30 cellular contexts compared by ENCODE assay signal in genomic region chr12:124205405-124205804, GRCh38.
"Had no signal": no experiment of that assay in that cellular context is flagged by ENCODE, and none has a peak within 500 bp of the region (broad histone marks: within the 10 kb centered on the region; RNA-seq: fewer than 3 reads in every experiment).

No MANE protein-coding gene starts in this region.

- H3K9ac ChIP-seq: parathyroid adenoma had no signal

- H3K9me3 ChIP-seq: neutrophil, right lobe of liver, thyroid gland, vagina had no signal

- H3K36me3 ChIP-seq: neutrophil, right lobe of liver, sigmoid colon, stomach, thoracic aorta, thyroid gland, tibial nerve, upper lobe of left lung, vagina had no signal

- H3K4me1 Mint-ChIP-seq: naive thymus-derived CD8-positive, alpha-beta T cell; neural crest cell; stimulated activated effector memory CD8-positive, alpha-beta T cell treated with anti-CD3 and anti-CD28 coated beads, Interleukin-12 subunit alpha, Interleukin-12 subunit beta, amount 100 ng/mL, for 72 hours had no signal

- H3K79me2 ChIP-seq: parathyroid adenoma had no signal

- H3K9me3 Mint-ChIP-seq: neural crest cell had no signal

- H3K4me1 ChIP-seq: parathyroid adenoma, psoas muscle, right lobe of liver, sigmoid colon, stomach, thyroid gland, tibial nerve, upper lobe of left lung, vagina had no signal

- H3K4me3 ChIP-seq: psoas muscle, right lobe of liver, sigmoid colon, stomach, thoracic aorta, thyroid gland, tibial nerve, upper lobe of left lung, vagina had no signal

- H2AFZ ChIP-seq: parathyroid adenoma had no signal

- ATAC-seq: naive thymus-derived CD8-positive, alpha-beta T cell; natural killer cell treated with Interleukin-12 subunit alpha and Interleukin-12 subunit beta and Interleukin-15 and Interleukin-18, amount 100 ng/mL, for 72 hours; psoas muscle; right cardiac atrium; right lobe of liver; stimulated activated effector memory CD8-positive, alpha-beta T cell treated with anti-CD3 and anti-CD28 coated beads, Interleukin-12 subunit alpha, Interleukin-12 subunit beta, amount 100 ng/mL, for 72 hours; stimulated activated naive B cell treated with anti-CD40 and anti-IgM and Interleukin-4, amounts not matched to agents 10 μg/mL and 1 μg/mL and 100 μg/mL, for 72 hours had no signal

- DNase-seq: naive thymus-derived CD8-positive, alpha-beta T cell; nephron progenitor cell; nucleus accumbens; posterior cingulate gyrus; psoas muscle; right cardiac atrium; right lobe of liver; sigmoid colon; small intestine; stimulated activated CD4-positive, alpha-beta T cell treated with anti-CD3 and anti-CD28 coated beads, Interleukin-15, amount 100 ng/mL, for 24 hours; stimulated activated CD4-positive, alpha-beta T cell treated with anti-CD3 and anti-CD28 coated beads, Interleukin-2, amount 100 ng/mL, for 24 hours; stimulated activated CD4-positive, alpha-beta T cell treated with anti-CD3 and anti-CD28 coated beads, Interleukin-2, amount 100 ng/mL, for 48 hours; stimulated activated CD4-positive, alpha-beta T cell treated with anti-CD3 and anti-CD28 coated beads, Interleukin-4, amount 100 ng/mL, for 24 hours; stimulated activated naive B cell treated with anti-CD40 and anti-IgM and Interleukin-4, amounts not matched to agents 10 μg/mL and 1 μg/mL and 100 μg/mL, for 72 hours; stimulated activated naive CD4-positive, alpha-beta T cell treated with Interleukin-2 at 50 U/mL for 16 hours; stomach; thyroid gland; trophoblast cell; upper lobe of left lung had no signal

- H3K4me3 Mint-ChIP-seq: naive thymus-derived CD8-positive, alpha-beta T cell; natural killer cell treated with Interleukin-12 subunit alpha and Interleukin-12 subunit beta and Interleukin-15 and Interleukin-18, amount 100 ng/mL, for 72 hours; nephron progenitor cell; neural crest cell; stimulated activated effector memory CD8-positive, alpha-beta T cell treated with anti-CD3 and anti-CD28 coated beads, Interleukin-12 subunit alpha, Interleukin-12 subunit beta, amount 100 ng/mL, for 72 hours; stimulated activated naive B cell treated with anti-CD40 and anti-IgM and Interleukin-4, amounts not matched to agents 10 μg/mL and 1 μg/mL and 100 μg/mL, for 72 hours; stimulated activated naive CD8-positive, alpha-beta T cell treated with anti-CD3 and anti-CD28 coated beads, Interleukin-15, Interleukin-2, amounts not matched to agents 100 ng/mL and 50 ng/mL, for 24 hours had no signal

- FAIRE-seq: small intestine, urothelium cell line had no signal

- H3K27me3 ChIP-seq: neutrophil, right lobe of liver, stomach, thyroid gland, tibial nerve, upper lobe of left lung, vagina had no signal

- H3K27ac Mint-ChIP-seq: naive thymus-derived CD8-positive, alpha-beta T cell; natural killer cell treated with Interleukin-12 subunit alpha and Interleukin-12 subunit beta and Interleukin-15 and Interleukin-18, amount 100 ng/mL, for 72 hours; nephron progenitor cell; progenitor cell of endocrine pancreas; stimulated activated effector memory CD8-positive, alpha-beta T cell treated with anti-CD3 and anti-CD28 coated beads, Interleukin-12 subunit alpha, Interleukin-12 subunit beta, amount 100 ng/mL, for 72 hours; stimulated activated naive B cell treated with anti-CD40 and anti-IgM and Interleukin-4, amounts not matched to agents 10 μg/mL and 1 μg/mL and 100 μg/mL, for 72 hours; stimulated activated naive CD8-positive, alpha-beta T cell treated with anti-CD3 and anti-CD28 coated beads, Interleukin-15, Interleukin-2, amounts not matched to agents 100 ng/mL and 50 ng/mL, for 24 hours had no signal

- H3K36me3 Mint-ChIP-seq: stimulated activated effector memory CD8-positive, alpha-beta T cell treated with anti-CD3 and anti-CD28 coated beads, Interleukin-12 subunit alpha, Interleukin-12 subunit beta, amount 100 ng/mL, for 72 hours had no signal

- H3K27ac ChIP-seq: neutrophil, parathyroid adenoma, psoas muscle, right lobe of liver, sigmoid colon, stomach, thoracic aorta, thyroid gland, tibial nerve, upper lobe of left lung, vagina had no signal
